28 cellular contexts compared by ENCODE assay signal in the genomic region with DNA sequence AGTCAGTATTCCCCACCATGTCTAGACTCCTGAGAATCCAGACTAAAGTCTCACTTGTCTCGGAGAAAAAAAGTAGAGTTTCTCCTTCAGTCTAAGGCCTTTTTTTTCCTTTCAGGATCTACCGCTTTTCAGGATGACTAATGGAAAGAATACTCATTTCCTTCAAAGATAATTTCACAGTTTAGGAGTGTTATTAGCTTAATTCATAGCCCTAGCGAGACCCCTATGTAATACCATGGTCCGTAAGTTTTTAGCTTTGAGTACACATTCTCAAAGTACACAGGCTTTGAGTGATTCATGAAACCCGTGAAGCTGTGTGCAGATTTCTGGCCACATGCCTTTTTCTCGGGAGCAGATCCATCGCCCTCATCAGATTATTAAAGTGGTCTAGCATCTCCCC.
"Had no signal": no experiment of that assay in that cellular context is flagged by ENCODE, and none has a peak within 500 bp of the region (broad histone marks: within the 10 kb centered on the region; RNA-seq: fewer than 3 reads in every experiment).

No MANE protein-coding gene starts in this region.

- H3K9me3 Mint-ChIP-seq: activated CD4-positive, alpha-beta memory T cell treated with anti-CD3 and anti-CD28 coated beads for 36 hours; activated naive CD4-positive, alpha-beta T cell treated with anti-CD3 and anti-CD28 coated beads, Interleukin-2, amount 10 ng/mL, durations not matched to agents 7 days and 5 days; activated naive CD8-positive, alpha-beta T cell treated with anti-CD3 and anti-CD28 coated beads, Interleukin-2, amount 10 ng/mL, durations not matched to agents 7 days and 5 days; endodermal cell; stimulated activated naive B cell treated with anti-CD40 and anti-IgM and Interleukin-4, amounts not matched to agents 10 μg/mL and 1 μg/mL and 100 μg/mL, for 72 hours had no signal

- FAIRE-seq: small intestine had no signal

- H3K9me3 ChIP-seq: ascending aorta, esophagus squamous epithelium, heart right ventricle, left ventricle myocardium inferior, ovary, prostate gland, sigmoid colon, stomach, tibial artery had no signal

- H3K27me3 ChIP-seq: ascending aorta, brain microvascular endothelial cell, esophagus squamous epithelium, heart right ventricle, ovary, sigmoid colon, stomach, tibial artery had no signal

- H3K4me3 Mint-ChIP-seq: activated CD4-positive, alpha-beta memory T cell treated with anti-CD3 and anti-CD28 coated beads for 36 hours; activated naive CD4-positive, alpha-beta T cell treated with anti-CD3 and anti-CD28 coated beads, Interleukin-2, amount 10 ng/mL, durations not matched to agents 7 days and 5 days; activated naive CD8-positive, alpha-beta T cell treated with anti-CD3 and anti-CD28 coated beads, Interleukin-2, amount 10 ng/mL, durations not matched to agents 7 days and 5 days; endodermal cell; stimulated activated naive B cell treated with anti-CD40 and anti-IgM and Interleukin-4, amounts not matched to agents 10 μg/mL and 1 μg/mL and 100 μg/mL, for 72 hours had no signal

- H3K4me3 ChIP-seq: ascending aorta, esophagus squamous epithelium, heart right ventricle, left ventricle myocardium inferior, lung, ovary, prostate gland, sigmoid colon, stomach, tibial artery had no signal

- H3K27me3 Mint-ChIP-seq: activated naive CD4-positive, alpha-beta T cell treated with anti-CD3 and anti-CD28 coated beads, Interleukin-2, amount 10 ng/mL, durations not matched to agents 7 days and 5 days; activated naive CD8-positive, alpha-beta T cell treated with anti-CD3 and anti-CD28 coated beads, Interleukin-2, amount 10 ng/mL, durations not matched to agents 7 days and 5 days; stimulated activated naive B cell treated with anti-CD40 and anti-IgM and Interleukin-4, amounts not matched to agents 10 μg/mL and 1 μg/mL and 100 μg/mL, for 72 hours had no signal

- H3K4me1 Mint-ChIP-seq: activated naive CD8-positive, alpha-beta T cell treated with anti-CD3 and anti-CD28 coated beads, Interleukin-2, amount 10 ng/mL, durations not matched to agents 7 days and 5 days had no signal

- H3K4me1 ChIP-seq: prostate gland had no signal

- DNase-seq: activated CD4-positive, alpha-beta memory T cell treated with anti-CD3 and anti-CD28 coated beads for 36 hours; activated CD4-positive, alpha-beta T cell treated with anti-CD3 and anti-CD28 coated beads for 48 hours; activated CD8-positive, alpha-beta memory T cell treated with anti-CD3 and anti-CD28 coated beads, Interleukin-2, amount 50 U/mL, for 4 hours; activated gamma-delta T cell; activated naive CD4-positive, alpha-beta T cell treated with anti-CD3 and anti-CD28 coated beads, Interleukin-2, amount 10 ng/mL, durations not matched to agents 7 days and 5 days; activated naive CD8-positive, alpha-beta T cell treated with anti-CD3 and anti-CD28 coated beads, Interleukin-2, amount 10 ng/mL, durations not matched to agents 7 days and 5 days; activated T-cell treated with anti-CD3 and anti-CD28 coated beads, Interleukin-2, amount 50 U/mL, for 1 hour; brain microvascular endothelial cell; caudate nucleus; endodermal cell; esophagus squamous epithelium; foreskin melanocyte; heart right ventricle; left ventricle myocardium inferior; ovary; retina; sigmoid colon; small intestine; stimulated activated CD4-positive, alpha-beta T cell treated with anti-CD3 and anti-CD28 coated beads, Interleukin-1b, Interleukin-23, amount 100 ng/mL, for 48 hours; stimulated activated naive B cell treated with anti-CD40 and anti-IgM and Interleukin-4, amounts not matched to agents 10 μg/mL and 1 μg/mL and 100 μg/mL, for 72 hours; stomach; tibial artery had no signal

- ATAC-seq: activated CD4-positive, CD25-positive, alpha-beta regulatory T cell treated with anti-CD3 and anti-CD28 coated beads, Interleukin-2, amount 50 U/mL, for 24 hours; heart right ventricle; stimulated activated naive B cell treated with anti-CD40 and anti-IgM and Interleukin-4, amounts not matched to agents 10 μg/mL and 1 μg/mL and 100 μg/mL, for 72 hours had no signal

- H3K36me3 Mint-ChIP-seq: activated CD4-positive, alpha-beta memory T cell treated with anti-CD3 and anti-CD28 coated beads for 36 hours; activated naive CD4-positive, alpha-beta T cell treated with anti-CD3 and anti-CD28 coated beads, Interleukin-2, amount 10 ng/mL, durations not matched to agents 7 days and 5 days; activated naive CD8-positive, alpha-beta T cell treated with anti-CD3 and anti-CD28 coated beads, Interleukin-2, amount 10 ng/mL, durations not matched to agents 7 days and 5 days; stimulated activated naive B cell treated with anti-CD40 and anti-IgM and Interleukin-4, amounts not matched to agents 10 μg/mL and 1 μg/mL and 100 μg/mL, for 72 hours had no signal

- H3K36me3 ChIP-seq: ascending aorta, brain microvascular endothelial cell, esophagus squamous epithelium, heart right ventricle, left ventricle myocardium inferior, ovary, prostate gland, sigmoid colon, stomach, tibial artery had no signal

- H3K27ac Mint-ChIP-seq: activated CD4-positive, alpha-beta memory T cell treated with anti-CD3 and anti-CD28 coated beads for 36 hours; activated naive CD4-positive, alpha-beta T cell treated with anti-CD3 and anti-CD28 coated beads, Interleukin-2, amount 10 ng/mL, durations not matched to agents 7 days and 5 days; activated naive CD8-positive, alpha-beta T cell treated with anti-CD3 and anti-CD28 coated beads, Interleukin-2, amount 10 ng/mL, durations not matched to agents 7 days and 5 days; stimulated activated naive B cell treated with anti-CD40 and anti-IgM and Interleukin-4, amounts not matched to agents 10 μg/mL and 1 μg/mL and 100 μg/mL, for 72 hours had no signal

- H3K27ac ChIP-seq: ascending aorta, brain microvascular endothelial cell, epithelial cell of prostate, esophagus squamous epithelium, heart right ventricle, left ventricle myocardium inferior, ovary, prostate gland, sigmoid colon, stomach, tibial artery, VCaP had no signal
